In the genomic region with DNA sequence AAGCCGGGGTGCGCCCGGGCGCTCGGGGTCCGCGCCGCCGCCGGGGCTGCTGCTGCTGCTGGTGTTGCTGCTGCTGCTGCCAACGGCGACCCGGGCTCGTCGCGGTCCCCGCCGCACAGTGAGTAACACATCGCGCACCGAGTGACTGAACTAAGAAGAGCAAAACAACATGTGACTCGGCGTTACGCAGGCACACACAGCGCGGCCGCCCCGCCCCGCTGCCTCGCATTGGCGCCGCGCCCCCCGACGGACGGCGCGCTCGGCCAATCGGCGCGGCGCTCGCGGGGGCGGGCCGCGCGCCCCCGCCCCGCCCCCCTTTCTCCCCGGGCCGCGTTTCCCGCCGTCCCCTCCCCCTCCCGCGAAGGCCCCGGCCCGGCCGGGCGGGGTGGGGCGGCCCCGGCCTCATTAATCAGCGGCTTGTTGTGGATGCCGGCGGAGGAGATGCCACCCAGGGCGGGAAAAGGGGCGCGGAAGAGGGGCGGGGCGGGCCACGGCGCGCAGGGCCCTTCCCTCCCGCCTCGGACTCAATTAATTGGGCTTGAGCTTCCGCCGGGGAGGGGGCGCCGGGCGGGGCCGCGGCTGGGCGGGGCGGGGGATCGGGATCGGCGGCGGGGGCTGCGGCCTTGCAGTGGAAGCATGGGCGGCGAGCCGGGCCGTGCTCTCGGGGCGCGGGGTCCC, we compare ENCODE assay signal across 8 cellular contexts. TPM values are rescaled to one million over a fixed set of nuclear protein-coding genes. Genes with fewer than 3 reads are reported as not detected.
DNase-seq lines count a peak whose midpoint lies in the region; ATAC-seq, FAIRE-seq and TF ChIP-seq lines count a peak whose summit lies in the region.

A gene with protein sequence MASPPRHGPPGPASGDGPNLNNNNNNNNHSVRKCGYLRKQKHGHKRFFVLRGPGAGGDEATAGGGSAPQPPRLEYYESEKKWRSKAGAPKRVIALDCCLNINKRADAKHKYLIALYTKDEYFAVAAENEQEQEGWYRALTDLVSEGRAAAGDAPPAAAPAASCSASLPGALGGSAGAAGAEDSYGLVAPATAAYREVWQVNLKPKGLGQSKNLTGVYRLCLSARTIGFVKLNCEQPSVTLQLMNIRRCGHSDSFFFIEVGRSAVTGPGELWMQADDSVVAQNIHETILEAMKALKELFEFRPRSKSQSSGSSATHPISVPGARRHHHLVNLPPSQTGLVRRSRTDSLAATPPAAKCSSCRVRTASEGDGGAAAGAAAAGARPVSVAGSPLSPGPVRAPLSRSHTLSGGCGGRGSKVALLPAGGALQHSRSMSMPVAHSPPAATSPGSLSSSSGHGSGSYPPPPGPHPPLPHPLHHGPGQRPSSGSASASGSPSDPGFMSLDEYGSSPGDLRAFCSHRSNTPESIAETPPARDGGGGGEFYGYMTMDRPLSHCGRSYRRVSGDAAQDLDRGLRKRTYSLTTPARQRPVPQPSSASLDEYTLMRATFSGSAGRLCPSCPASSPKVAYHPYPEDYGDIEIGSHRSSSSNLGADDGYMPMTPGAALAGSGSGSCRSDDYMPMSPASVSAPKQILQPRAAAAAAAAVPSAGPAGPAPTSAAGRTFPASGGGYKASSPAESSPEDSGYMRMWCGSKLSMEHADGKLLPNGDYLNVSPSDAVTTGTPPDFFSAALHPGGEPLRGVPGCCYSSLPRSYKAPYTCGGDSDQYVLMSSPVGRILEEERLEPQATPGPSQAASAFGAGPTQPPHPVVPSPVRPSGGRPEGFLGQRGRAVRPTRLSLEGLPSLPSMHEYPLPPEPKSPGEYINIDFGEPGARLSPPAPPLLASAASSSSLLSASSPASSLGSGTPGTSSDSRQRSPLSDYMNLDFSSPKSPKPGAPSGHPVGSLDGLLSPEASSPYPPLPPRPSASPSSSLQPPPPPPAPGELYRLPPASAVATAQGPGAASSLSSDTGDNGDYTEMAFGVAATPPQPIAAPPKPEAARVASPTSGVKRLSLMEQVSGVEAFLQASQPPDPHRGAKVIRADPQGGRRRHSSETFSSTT (N-terminal part only) (minus strand): TSS at position 127 of the 678 bp plus-strand sequence. CDS start 530 bp downstream, outside the sequence.

- POLR2A ChIA-PET in GM10248 (lab: Yijun Ruan, JAX), result no interaction called here
- POLR2A ChIA-PET in activated naive CD8-positive, alpha-beta T cell treated with anti-CD3 and anti-CD28 coated beads, Interleukin-2, amount 10 ng/mL, durations not matched to agents 7 days and 5 days (lab: Charles Lee), result interaction anchor here (1.0 kb wide), 1 partner anchor 217 kb away, joined by 5 read pairs; no protein-coding TSS in a partner anchor

- DNase-seq in GM10248 (ENCODE audit: extremely low spot score) (peak; percentile 80), NCI-H1048 (lab: John Stamatoyannopoulos, UW) (peak; percentile 85), SKM-1 treated with dmso at 0.1 percent for 144 hours (lab: John Stamatoyannopoulos, UW; ENCODE audit: unreplicated experiment) (peak; percentile 91), Right ventricle myocardium inferior (ENCODE audit: missing footprints) (peak; percentile 96), pancreas (peak; percentile 87 to 95 (median 92)), thoracic aorta (ENCODE audit: low spot score) (peak; percentile 86)
- DNase-seq in activated naive CD8-positive, alpha-beta T cell treated with anti-CD3 and anti-CD28 coated beads, Interleukin-2, amount 10 ng/mL, durations not matched to agents 7 days and 5 days, result peak; percentile 90

- peaks cover 4 to 14% (median 5%) of the 10 kb centered on the region in 3 donors for H3K4me1 ChIP-seq in pancreas
- H3K4me1 ChIP-seq in thoracic aorta (ENCODE audit: control insufficient read depth in 1 of 2, low read depth in 2 of 2), result peaks cover 18 to 41% of the 10 kb centered on the region in 2 donors

- peaks cover 1% of the 10 kb centered on the region for H3K36me3 Mint-ChIP-seq in activated naive CD8-positive, alpha-beta T cell treated with anti-CD3 and anti-CD28 coated beads, Interleukin-2, amount 10 ng/mL, durations not matched to agents 7 days and 5 days

- FAIRE-seq in pancreas (lab: Jason Lieb, UNC), result no peak

- peak within 1 kb of the TSS; percentile 83 for H3K4me3 Mint-ChIP-seq in activated naive CD8-positive, alpha-beta T cell treated with anti-CD3 and anti-CD28 coated beads, Interleukin-2, amount 10 ng/mL, durations not matched to agents 7 days and 5 days

- peak; percentile 93 for ATAC-seq in HG02588 (IDR thresholded peaks at IDR 0.05; ENCODE audit: unreplicated experiment)
- ATAC-seq in activated naive CD8-positive, alpha-beta T cell treated with anti-CD3 and anti-CD28 coated beads, Interleukin-2, amount 10 ng/mL, durations not matched to agents 7 days and 5 days (ENCODE audit: low read depth), result peak; percentile 90
- ATAC-seq in Right ventricle myocardium inferior, result peak; percentile 86
- peak; percentile 77 to 82 (median 79) for ATAC-seq in pancreas
- ATAC-seq in thoracic aorta (ENCODE audit: insufficient number of reproducible peaks, low FRiP score, low read depth), result peak; percentile 93

- H3K9me3 ChIP-seq in pancreas, result no peaks in the 10 kb centered on the region
- no peaks in the 10 kb centered on the region for H3K9me3 ChIP-seq in thoracic aorta

- H3K27ac ChIP-seq in pancreas (peak within 1 kb of the TSS; percentile 73 to 90 (median 86)), thoracic aorta (peak within 1 kb of the TSS; percentile 94)

- H3K4me3 ChIP-seq in pancreas (peak within 1 kb of the TSS; percentile 55 to 84 (median 76)), thoracic aorta (peak within 1 kb of the TSS; percentile 98)

- TF ChIP-seq CTCF in GM10248 (IDR thresholded peaks at IDR 0.05; ENCODE audit: control extremely low read depth, extremely low read depth, low read depth, missing control alignments) (no peak), pancreas (IDR thresholded peaks at IDR 0.05) (no peak), thoracic aorta (IDR thresholded peaks at IDR 0.05) (no peak)

- peaks cover 0 to 22% (median 0%) of the 10 kb centered on the region in 3 donors for H3K36me3 ChIP-seq in pancreas
- peaks cover 22% of the 10 kb centered on the region for H3K36me3 ChIP-seq in thoracic aorta

- intact Hi-C loops in Right ventricle myocardium inferior (cut with DNase I), result loop anchor here (5.0 kb wide), 2 partner anchors 81 to 321 kb away; no protein-coding TSS in a partner anchor
- intact Hi-C loops in pancreas (cut with DNase I), result loop anchor here in 2 of 3 donors (10.0 kb wide), 3 partner anchors 632 to 832 kb away; no protein-coding TSS in a partner anchor

- CTCF ChIA-PET in GM10248 (lab: Yijun Ruan, JAX), result no interaction called here

- H3K4me1 Mint-ChIP-seq in activated naive CD8-positive, alpha-beta T cell treated with anti-CD3 and anti-CD28 coated beads, Interleukin-2, amount 10 ng/mL, durations not matched to agents 7 days and 5 days, result peaks cover 6% of the 10 kb centered on the region

- H3K27me3 ChIP-seq in pancreas (no peaks in the 10 kb centered on the region), thoracic aorta (replicated peaks; ENCODE audit: insufficient read depth) (no peaks in the 10 kb centered on the region)

- H3K9me3 Mint-ChIP-seq in activated naive CD8-positive, alpha-beta T cell treated with anti-CD3 and anti-CD28 coated beads, Interleukin-2, amount 10 ng/mL, durations not matched to agents 7 days and 5 days, result no peaks in the 10 kb centered on the region

- peak within 1 kb of the TSS; percentile 73 for H3K27ac Mint-ChIP-seq in activated naive CD8-positive, alpha-beta T cell treated with anti-CD3 and anti-CD28 coated beads, Interleukin-2, amount 10 ng/mL, durations not matched to agents 7 days and 5 days

- H3K27me3 Mint-ChIP-seq in activated naive CD8-positive, alpha-beta T cell treated with anti-CD3 and anti-CD28 coated beads, Interleukin-2, amount 10 ng/mL, durations not matched to agents 7 days and 5 days, result peaks cover 32% of the 10 kb centered on the region

- 1% methylated on average over 17 to 98 of the region's 98 CpGs for WGBS in pancreas, 2 donors

RNA-seq across cellular contexts. Expression of the gene that starts here (rescaled TPM):
- total RNA-seq in activated naive CD8-positive, alpha-beta T cell treated with anti-CD3 and anti-CD28 coated beads, Interleukin-2, amount 10 ng/mL, durations not matched to agents 7 days and 5 days, result 1 to 10 TPM; 5.3 to 5.5 TPM
- total RNA-seq in Right ventricle myocardium inferior (9.7 TPM), pancreas (1 to 10 TPM; 4.3 to 9.8 (median 5.4) TPM), thoracic aorta (10 to 100 TPM; 47.8 to 59.8 TPM)
- polyA plus RNA-seq in pancreas, result 1 to 10 TPM; 2.8 to 3.6 TPM

Comparison
In these comparisons a context has a peak if more than half of its experiments do, and no peak if none do; other contexts are left out.
1. Peak in every context shown above with its lines: DNase-seq, ATAC-seq, H3K4me3 ChIP-seq and H3K27ac ChIP-seq.